In genomic region chr4:185903205-185903604, GRCh38 we compare ENCODE assay signal across 13 cellular contexts.
"Had no signal": no experiment of that assay in that cellular context is flagged by ENCODE, and none has a peak within 500 bp of the region (broad histone marks: within the 10 kb centered on the region; RNA-seq: fewer than 3 reads in every experiment).

No MANE protein-coding gene starts in this region.

- H3K4me1 ChIP-seq: ascending aorta, suprapubic skin, upper lobe of left lung had no signal

- DNase-seq: activated CD4-positive, alpha-beta T cell treated with anti-CD3 and anti-CD28 coated beads, Interleukin-2, amount 50 U/mL, for 4 hours; activated effector memory CD4-positive, alpha-beta T cell treated with anti-CD3 and anti-CD28 coated beads, Interleukin-2, amount 50 U/mL, for 16 hours; activated naive CD4-positive, alpha-beta T cell treated with anti-CD3 and anti-CD28 coated beads, Interleukin-2, amount 50 U/mL, for 16 hours; activated T-cell treated with anti-CD3 and anti-CD28 coated beads, Interleukin-2, amount 50 U/mL, for 72 hours; cerebellar nuclear complex; effector CD8-positive, alpha-beta T cell; mesendoderm; nucleus accumbens; stimulated activated naive CD8-positive, alpha-beta T cell treated with anti-CD3 and anti-CD28 coated beads, Interleukin-15, amount 100 ng/mL, for 72 hours; T1000; upper lobe of left lung had no signal

- H3K27me3 ChIP-seq: ascending aorta, suprapubic skin, upper lobe of left lung had no signal

- H3K36me3 ChIP-seq: ascending aorta, suprapubic skin, upper lobe of left lung had no signal

- H3K27ac ChIP-seq: ascending aorta, suprapubic skin, upper lobe of left lung had no signal

- H3K9me3 ChIP-seq: ascending aorta, suprapubic skin, upper lobe of left lung had no signal

- H3K4me3 ChIP-seq: ascending aorta, suprapubic skin, upper lobe of left lung had no signal

- ATAC-seq: activated T-cell treated with anti-CD3 and anti-CD28 coated beads, Interleukin-2, amount 50 U/mL, for 72 hours; stimulated activated naive CD8-positive, alpha-beta T cell treated with anti-CD3 and anti-CD28 coated beads, Interleukin-15, amount 100 ng/mL, for 72 hours had no signal
